In the genomic region with DNA sequence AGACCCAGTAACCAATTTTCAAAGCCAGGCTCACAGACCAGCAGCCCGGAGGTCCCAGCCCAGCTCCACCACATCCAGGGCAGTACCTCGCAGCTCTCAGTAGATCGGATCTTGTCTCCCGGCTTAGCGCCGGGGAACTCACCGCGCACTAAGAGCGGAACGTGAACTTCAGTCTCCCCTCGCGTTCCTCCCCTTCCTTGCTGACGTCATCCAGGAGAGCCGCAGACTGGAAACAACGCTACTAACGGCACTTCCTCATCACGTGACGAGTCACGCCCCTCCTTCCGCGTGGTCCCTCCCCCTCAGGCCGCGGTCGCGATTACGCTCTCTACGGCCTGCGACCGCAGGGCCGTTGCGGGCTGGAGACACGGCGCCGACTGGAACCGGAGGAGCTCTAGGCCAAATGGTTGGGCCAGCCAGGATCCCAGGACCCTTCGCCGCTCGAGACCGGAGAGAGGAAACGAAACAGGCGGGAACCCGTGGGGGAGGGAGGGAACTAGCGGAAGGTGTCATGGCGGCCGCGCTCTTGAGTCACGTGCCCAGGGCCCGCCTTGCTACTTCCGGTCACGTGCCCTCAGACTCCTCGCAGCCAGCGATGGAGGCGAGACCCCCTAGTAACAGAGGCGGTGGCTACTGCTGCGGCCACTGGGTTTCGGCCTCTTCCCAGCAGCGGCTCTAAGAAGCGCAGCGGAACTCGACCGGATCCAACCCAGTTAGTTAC, we compare ENCODE assay signal across 8 cellular contexts. TPM values are rescaled to one million over a fixed set of nuclear protein-coding genes. Genes with fewer than 3 reads are reported as not detected.
DNase-seq lines count a peak whose midpoint lies in the region; ATAC-seq and TF ChIP-seq lines count a peak whose summit lies in the region.

A gene (plus strand): TSS at position 577 of the 721 bp plus-strand sequence. CDS start 10,508 bp downstream, outside the sequence.
A gene with protein sequence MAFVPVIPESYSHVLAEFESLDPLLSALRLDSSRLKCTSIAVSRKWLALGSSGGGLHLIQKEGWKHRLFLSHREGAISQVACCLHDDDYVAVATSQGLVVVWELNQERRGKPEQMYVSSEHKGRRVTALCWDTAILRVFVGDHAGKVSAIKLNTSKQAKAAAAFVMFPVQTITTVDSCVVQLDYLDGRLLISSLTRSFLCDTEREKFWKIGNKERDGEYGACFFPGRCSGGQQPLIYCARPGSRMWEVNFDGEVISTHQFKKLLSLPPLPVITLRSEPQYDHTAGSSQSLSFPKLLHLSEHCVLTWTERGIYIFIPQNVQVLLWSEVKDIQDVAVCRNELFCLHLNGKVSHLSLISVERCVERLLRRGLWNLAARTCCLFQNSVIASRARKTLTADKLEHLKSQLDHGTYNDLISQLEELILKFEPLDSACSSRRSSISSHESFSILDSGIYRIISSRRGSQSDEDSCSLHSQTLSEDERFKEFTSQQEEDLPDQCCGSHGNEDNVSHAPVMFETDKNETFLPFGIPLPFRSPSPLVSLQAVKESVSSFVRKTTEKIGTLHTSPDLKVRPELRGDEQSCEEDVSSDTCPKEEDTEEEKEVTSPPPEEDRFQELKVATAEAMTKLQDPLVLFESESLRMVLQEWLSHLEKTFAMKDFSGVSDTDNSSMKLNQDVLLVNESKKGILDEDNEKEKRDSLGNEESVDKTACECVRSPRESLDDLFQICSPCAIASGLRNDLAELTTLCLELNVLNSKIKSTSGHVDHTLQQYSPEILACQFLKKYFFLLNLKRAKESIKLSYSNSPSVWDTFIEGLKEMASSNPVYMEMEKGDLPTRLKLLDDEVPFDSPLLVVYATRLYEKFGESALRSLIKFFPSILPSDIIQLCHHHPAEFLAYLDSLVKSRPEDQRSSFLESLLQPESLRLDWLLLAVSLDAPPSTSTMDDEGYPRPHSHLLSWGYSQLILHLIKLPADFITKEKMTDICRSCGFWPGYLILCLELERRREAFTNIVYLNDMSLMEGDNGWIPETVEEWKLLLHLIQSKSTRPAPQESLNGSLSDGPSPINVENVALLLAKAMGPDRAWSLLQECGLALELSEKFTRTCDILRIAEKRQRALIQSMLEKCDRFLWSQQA (minus strand): TSS at position 150 of the 721 bp plus-strand sequence. CDS start 4,282 bp downstream, outside the sequence.

- WGBS in SK-N-SH (ENCODE audit: low lambda C conversion rate), result 2% methylated on average over 27 of the region's 61 CpGs

- H3K27ac ChIP-seq in SK-N-SH (ENCODE audit: low read depth in 2 of 2, low read length in 1 of 2), result peak within 1 kb of the TSS; percentile 95 to 96
- H3K27ac ChIP-seq in temporal lobe (ENCODE audit: low read depth, low read length), result peak within 1 kb of the TSS; percentile 97

- no peaks in the 10 kb centered on the region for H3K9me3 Mint-ChIP-seq in activated naive CD4-positive, alpha-beta T cell treated with anti-CD3 and anti-CD28 coated beads, Interleukin-2, amount 50 U/mL, for 24 hours

- ATAC-seq in HG02571 (IDR thresholded peaks at IDR 0.05; ENCODE audit: unreplicated experiment), result peak; percentile 88

- 0 out of 2 replicates have a peak, but pooled peaks have one; percentile 0 for TF ChIP-seq CTCF in SK-N-SH (IDR thresholded peaks at IDR 0.05)

- peak within 1 kb of the TSS; percentile 100 for H3K27ac Mint-ChIP-seq in activated naive CD4-positive, alpha-beta T cell treated with anti-CD3 and anti-CD28 coated beads, Interleukin-2, amount 50 U/mL, for 24 hours

- peaks cover 66% of the 10 kb centered on the region for H3K4me1 Mint-ChIP-seq in activated naive CD4-positive, alpha-beta T cell treated with anti-CD3 and anti-CD28 coated beads, Interleukin-2, amount 50 U/mL, for 24 hours

- peaks cover 5 to 22% of the 10 kb centered on the region in 2 experiments; a peak in 3 of 4 replicates for H3K4me1 ChIP-seq in SK-N-SH (ENCODE audit: control insufficient read depth in 1 of 2, insufficient read depth in 2 of 2, low read depth in 1 of 2, low read length in 1 of 2)

- H4K20me1 ChIP-seq in SK-N-SH (ENCODE audit: insufficient read depth), result peaks cover 6% of the 10 kb centered on the region; the same call in 1 of the 2 replicates

- peaks cover 91% of the 10 kb centered on the region for H3K79me2 ChIP-seq in SK-N-SH (ENCODE audit: insufficient read depth)

- H3K4me2 ChIP-seq in SK-N-SH, result peak within 1 kb of the TSS; percentile 86

- H3K27me3 Mint-ChIP-seq in activated naive CD4-positive, alpha-beta T cell treated with anti-CD3 and anti-CD28 coated beads, Interleukin-2, amount 50 U/mL, for 24 hours, result no peaks in the 10 kb centered on the region

- peaks cover 21 to 24% of the 10 kb centered on the region in 2 experiments for H3K36me3 ChIP-seq in SK-N-SH (replicated peaks in 1 of 2; ENCODE audit: control insufficient read depth in 1 of 2, insufficient read depth in 2 of 2, low read length in 1 of 2)

- H2AFZ ChIP-seq in SK-N-SH (ENCODE audit: low read depth), result peak within 1 kb of the TSS; percentile 96

- peak; percentile 19; the same call in 1 of the 2 replicates for TF ChIP-seq RAD21 in SK-N-SH (IDR thresholded peaks at IDR 0.05; ENCODE audit: low read length)

- H3K36me3 Mint-ChIP-seq in activated naive CD4-positive, alpha-beta T cell treated with anti-CD3 and anti-CD28 coated beads, Interleukin-2, amount 50 U/mL, for 24 hours, result peaks cover 12% of the 10 kb centered on the region

- H3K9me2 ChIP-seq in SK-N-SH, result no peaks in the 10 kb centered on the region

- H3K4me3 Mint-ChIP-seq in activated naive CD4-positive, alpha-beta T cell treated with anti-CD3 and anti-CD28 coated beads, Interleukin-2, amount 50 U/mL, for 24 hours, result peak within 1 kb of the TSS; percentile 96

- no peaks in the 10 kb centered on the region for H3K27me3 ChIP-seq in SK-N-SH (ENCODE audit: insufficient read depth)

- peaks cover 8% of the 10 kb centered on the region for H3F3A ChIP-seq in SK-N-SH (replicated peaks; ENCODE audit: insufficient read depth)

- H3K9me3 ChIP-seq in SK-N-SH, result no peaks in the 10 kb centered on the region

- TF ChIP-seq EP300 in SK-N-SH (IDR thresholded peaks at IDR 0.05; ENCODE audit: borderline replicate concordance in 1 of 2, low read depth in 1 of 2, low read length in 1 of 2), result no peak

- POLR2A ChIA-PET in SK-N-SH (lab: Yijun Ruan, JAX), result interaction anchor here (0.5 to 2.4 kb wide), 5 partner anchors 13 to 510 kb away, joined by 3 to 25 read pairs (median 3); a partner anchor contains a TSS

- DNase-seq in GM04504 (ENCODE audit: low read depth) (peak; percentile 97), NCI-H1048 (lab: John Stamatoyannopoulos, UW) (peak; percentile 87), SK-N-SH (peak; percentile 95), globus pallidus (ENCODE audit: low spot score) (peak; percentile 96), occipital lobe (lab: John Stamatoyannopoulos, UW) (peak; percentile 93)

- CTCF ChIA-PET in SK-N-SH (lab: Yijun Ruan, JAX), result interaction anchor here (1.5 kb wide), 1 partner anchor 207 kb away, joined by 4 read pairs; no protein-coding TSS in a partner anchor

- peak within 1 kb of the TSS; percentile 92 to 97 for H3K4me3 ChIP-seq in SK-N-SH (ENCODE audit: low read depth in 2 of 2, low read length in 1 of 2)

- H3K9ac ChIP-seq in SK-N-SH, result peak within 1 kb of the TSS; percentile 97

TF ChIP-seq in SK-N-SH, 30 proteins besides CTCF, POLR2A, EP300 and RAD21 (continues in another document):
- TF ChIP-seq, protein P1, sequence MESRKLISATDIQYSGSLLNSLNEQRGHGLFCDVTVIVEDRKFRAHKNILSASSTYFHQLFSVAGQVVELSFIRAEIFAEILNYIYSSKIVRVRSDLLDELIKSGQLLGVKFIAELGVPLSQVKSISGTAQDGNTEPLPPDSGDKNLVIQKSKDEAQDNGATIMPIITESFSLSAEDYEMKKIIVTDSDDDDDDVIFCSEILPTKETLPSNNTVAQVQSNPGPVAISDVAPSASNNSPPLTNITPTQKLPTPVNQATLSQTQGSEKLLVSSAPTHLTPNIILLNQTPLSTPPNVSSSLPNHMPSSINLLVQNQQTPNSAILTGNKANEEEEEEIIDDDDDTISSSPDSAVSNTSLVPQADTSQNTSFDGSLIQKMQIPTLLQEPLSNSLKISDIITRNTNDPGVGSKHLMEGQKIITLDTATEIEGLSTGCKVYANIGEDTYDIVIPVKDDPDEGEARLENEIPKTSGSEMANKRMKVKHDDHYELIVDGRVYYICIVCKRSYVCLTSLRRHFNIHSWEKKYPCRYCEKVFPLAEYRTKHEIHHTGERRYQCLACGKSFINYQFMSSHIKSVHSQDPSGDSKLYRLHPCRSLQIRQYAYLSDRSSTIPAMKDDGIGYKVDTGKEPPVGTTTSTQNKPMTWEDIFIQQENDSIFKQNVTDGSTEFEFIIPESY (IDR thresholded peaks at IDR 0.05; ENCODE audit: borderline replicate concordance, low read depth), result peak; percentile 87
- TF ChIP-seq, protein P2, sequence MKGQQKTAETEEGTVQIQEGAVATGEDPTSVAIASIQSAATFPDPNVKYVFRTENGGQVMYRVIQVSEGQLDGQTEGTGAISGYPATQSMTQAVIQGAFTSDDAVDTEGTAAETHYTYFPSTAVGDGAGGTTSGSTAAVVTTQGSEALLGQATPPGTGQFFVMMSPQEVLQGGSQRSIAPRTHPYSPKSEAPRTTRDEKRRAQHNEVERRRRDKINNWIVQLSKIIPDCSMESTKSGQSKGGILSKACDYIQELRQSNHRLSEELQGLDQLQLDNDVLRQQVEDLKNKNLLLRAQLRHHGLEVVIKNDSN (IDR thresholded peaks at IDR 0.05; ENCODE audit: borderline replicate concordance, low read depth), result peak; percentile 97
- peak; percentile 92 for TF ChIP-seq TAF1 (IDR thresholded peaks at IDR 0.05; ENCODE audit: borderline replicate concordance, low read depth, low read length)
- TF ChIP-seq, protein P3, sequence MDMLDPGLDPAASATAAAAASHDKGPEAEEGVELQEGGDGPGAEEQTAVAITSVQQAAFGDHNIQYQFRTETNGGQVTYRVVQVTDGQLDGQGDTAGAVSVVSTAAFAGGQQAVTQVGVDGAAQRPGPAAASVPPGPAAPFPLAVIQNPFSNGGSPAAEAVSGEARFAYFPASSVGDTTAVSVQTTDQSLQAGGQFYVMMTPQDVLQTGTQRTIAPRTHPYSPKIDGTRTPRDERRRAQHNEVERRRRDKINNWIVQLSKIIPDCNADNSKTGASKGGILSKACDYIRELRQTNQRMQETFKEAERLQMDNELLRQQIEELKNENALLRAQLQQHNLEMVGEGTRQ (IDR thresholded peaks at IDR 0.05; ENCODE audit: borderline replicate concordance, low read depth, low read length), result peak; percentile 97
- no peak for TF ChIP-seq JUND (IDR thresholded peaks at IDR 0.05)
- no peak for TF ChIP-seq TCF12 (IDR thresholded peaks at IDR 0.05)
- TF ChIP-seq SMC3 (IDR thresholded peaks at IDR 0.05; ENCODE audit: low read depth, low read length), result no peak
- no peak for TF ChIP-seq EZH2phosphoT487 (IDR thresholded peaks at IDR 0.05; ENCODE audit: borderline replicate concordance, low read depth)

RNA-seq across cellular contexts. Expression of the first gene that starts in this region (rescaled TPM):
- polyA plus RNA-seq in SK-N-SH (2012; rRNA removed), result 31.2 and 40.4 TPM in 2 replicates
- 44.9 and 45.3 TPM in 2 replicates for polyA plus RNA-seq in SK-N-SH (2012; cell fraction: cytosol; rRNA removed)
- 61.5 and 64.3 TPM in 2 replicates for polyA plus RNA-seq in SK-N-SH (2012; cell fraction: nucleus; rRNA removed)
- 84.2 TPM for total RNA-seq in occipital lobe
- total RNA-seq in temporal lobe, result 59.3 TPM

RNA-seq across cellular contexts. Expression of the second gene that starts in this region (rescaled TPM):
- polyA plus RNA-seq in SK-N-SH (2012; rRNA removed), result 8.2 and 10.8 TPM in 2 replicates
- polyA plus RNA-seq in SK-N-SH (2012; cell fraction: cytosol; rRNA removed), result 11.4 and 11.9 TPM in 2 replicates
- 9.3 and 13.5 TPM in 2 replicates for polyA plus RNA-seq in SK-N-SH (2012; cell fraction: nucleus; rRNA removed)
- total RNA-seq in occipital lobe (126 TPM), temporal lobe (76.0 TPM)

Comparison
In these comparisons a context has a peak if more than half of its experiments do, and no peak if none do; other contexts are left out.
1. Peak in every context shown above with its lines: DNase-seq, ATAC-seq, H3K4me3 ChIP-seq and H3K27ac ChIP-seq.